ENCODE assay signal across 25 cellular contexts in genomic region chr7:139715194-139715815, GRCh38.
A peak's percentile ranks its signal among the peaks of the same experiment; 100 is the strongest.
DNase-seq lines count a peak whose midpoint lies in the region; ATAC-seq and TF ChIP-seq lines count a peak whose summit lies in the region.
"Had no signal": no experiment of that assay in that cellular context is flagged by ENCODE, and none has a peak within 500 bp of the region (broad histone marks: within the 10 kb centered on the region; RNA-seq: fewer than 3 reads in every experiment).

No MANE protein-coding gene starts in this region.

- H3K4me1 ChIP-seq in heart right ventricle, result peaks cover 14 to 67% (median 44%) of the 10 kb centered on the region in 9 donors
- H3K4me1 ChIP-seq in subcutaneous abdominal adipose tissue (ENCODE audit: control insufficient read depth in 5 of 5, insufficient read depth in 5 of 5, low read length in 5 of 5), result peaks cover 11 to 56% (median 43%) of the 10 kb centered on the region in 5 donors

- H3K27ac Mint-ChIP-seq in naive B cell, result peak overlapping the region; percentile 72 to 96 (median 92)
- H3K27ac Mint-ChIP-seq: activated naive CD4-positive, alpha-beta T cell treated with anti-CD3 and anti-CD28 coated beads for 36 hours; activated T-cell treated with anti-CD3 and anti-CD28 coated beads, Interleukin-2, amount 50 U/mL, for 24 hours; HFFc6 had no signal

- no peak for ATAC-seq in heart right ventricle
- no peak for ATAC-seq in naive B cell (ENCODE audit: low read depth in 2 of 2)
- ATAC-seq: stimulated activated naive CD8-positive, alpha-beta T cell treated with anti-CD3 and anti-CD28 coated beads, Interleukin-15, Interleukin-2, amounts not matched to agents 100 U/mL and 50 U/mL, for 24 hours had no signal

- H3K36me3 ChIP-seq in heart right ventricle (peaks cover 0 to 65% (median 20%) of the 10 kb centered on the region in 9 donors), subcutaneous abdominal adipose tissue (ENCODE audit: control insufficient read depth in 5 of 5, insufficient read depth in 5 of 5, low read length in 5 of 5) (peaks cover 0 to 26% (median 22%) of the 10 kb centered on the region in 5 donors)

- H3K27me3 Mint-ChIP-seq in naive B cell, result no peaks in the 10 kb centered on the region
- H3K27me3 Mint-ChIP-seq: activated T-cell treated with anti-CD3 and anti-CD28 coated beads, Interleukin-2, amount 50 U/mL, for 24 hours had no signal

- peaks cover 10 to 15% of the 10 kb centered on the region in 2 donors for H3K36me3 Mint-ChIP-seq in naive B cell

- peak overlapping the region; percentile 4 to 94 (median 75) for H3K4me3 Mint-ChIP-seq in naive B cell
- H3K4me3 Mint-ChIP-seq: activated naive CD4-positive, alpha-beta T cell treated with anti-CD3 and anti-CD28 coated beads for 36 hours; activated T-cell treated with anti-CD3 and anti-CD28 coated beads, Interleukin-2, amount 50 U/mL, for 24 hours; HFFc6; immature natural killer cell had no signal

- intact Hi-C loops in heart right ventricle (cut with DNase I) (no loop called here), cardiac septum (cut with DNase I) (no loop called here)

- H3K9me3 Mint-ChIP-seq in naive B cell, result peaks cover 0 to 3% (median 0%) of the 10 kb centered on the region in 7 donors
- H3K9me3 Mint-ChIP-seq: activated naive CD4-positive, alpha-beta T cell treated with anti-CD3 and anti-CD28 coated beads for 36 hours; activated T-cell treated with anti-CD3 and anti-CD28 coated beads, Interleukin-2, amount 50 U/mL, for 24 hours; HFFc6; immature natural killer cell had no signal

- peak overlapping the region in 1 of 5 donors; percentile 52 for H3K9ac ChIP-seq in subcutaneous abdominal adipose tissue (ENCODE audit: low read length in 5 of 5)
- H3K9ac ChIP-seq: KMS-11 had no signal

- H3K4me3 ChIP-seq in heart right ventricle (no peak overlapping the region), subcutaneous abdominal adipose tissue (ENCODE audit: low read depth in 1 of 5, low read length in 5 of 5) (peak overlapping the region in 2 of 5 donors; percentile 6 to 9)
- H3K4me3 ChIP-seq: cardiac muscle cell, hepatocyte, tibial nerve had no signal

- H3K27ac ChIP-seq in heart right ventricle, result peak overlapping the region; percentile 41 to 90 (median 82)
- H3K27ac ChIP-seq in cingulate gyrus (ENCODE audit: low read depth, low read length), result peak overlapping the region; percentile 14
- peak overlapping the region; percentile 92 for H3K27ac ChIP-seq in subcutaneous abdominal adipose tissue (ENCODE audit: low read depth, low read length)
- H3K27ac ChIP-seq: cardiac muscle cell, hepatocyte, KMS-11, tibial nerve had no signal

- no peak for TF ChIP-seq CTCF in heart right ventricle (IDR thresholded peaks at IDR 0.05)

- no peak for DNase-seq in heart right ventricle
- no peak for DNase-seq in cardiac septum (ENCODE audit: low spot score)
- DNase-seq in naive B cell, result no peak
- DNase-seq in GM19238 (ENCODE audit: insufficient read length, low spot score), result no peak
- no peak for DNase-seq in pons (ENCODE audit: low spot score)
- DNase-seq in EL, result no peak
- DNase-seq: 8988T; activated CD4-positive, alpha-beta T cell treated with anti-CD3 and anti-CD28 coated beads for 1 hour; activated naive CD4-positive, alpha-beta T cell treated with anti-CD3 and anti-CD28 coated beads for 36 hours; activated T-cell treated with anti-CD3 and anti-CD28 coated beads, Interleukin-2, amount 50 U/mL, for 24 hours; AML-193; amniotic stem cell; DND-41; HFFc6; immature natural killer cell; mesenchymal stem cell; NCI-H69; small intestine; stimulated activated naive CD8-positive, alpha-beta T cell treated with anti-CD3 and anti-CD28 coated beads, Interleukin-15, Interleukin-2, amounts not matched to agents 100 U/mL and 50 U/mL, for 24 hours had no signal

- H3K9me3 ChIP-seq in heart right ventricle, result no peaks in the 10 kb centered on the region
- no peaks in the 10 kb centered on the region for H3K9me3 ChIP-seq in subcutaneous abdominal adipose tissue (ENCODE audit: control insufficient read depth in 5 of 5, low read length in 5 of 5)
- H3K9me3 ChIP-seq: tibial nerve had no signal

- H3K4me1 Mint-ChIP-seq in naive B cell, result peaks cover 19 to 22% (median 21%) of the 10 kb centered on the region in 3 donors

- WGBS in heart right ventricle, 2 donors, result 94 to 97% methylated on average over 13 of the region's 13 CpGs

- H3K27me3 ChIP-seq in heart right ventricle (no peaks in the 10 kb centered on the region), subcutaneous abdominal adipose tissue (ENCODE audit: control insufficient read depth in 5 of 5, insufficient read depth in 4 of 5, low read length in 5 of 5) (no peaks in the 10 kb centered on the region)
- H3K27me3 ChIP-seq: cardiac muscle cell, hepatocyte, tibial nerve had no signal

Comparison
In these comparisons a context has a peak if more than half of its experiments do, and no peak if none do; other contexts are left out.
1. H3K27ac ChIP-seq: peak in every context shown above with its lines; median percentile 92 in subcutaneous abdominal adipose tissue; 82 in heart right ventricle; 14 in cingulate gyrus.